In the genomic region with DNA sequence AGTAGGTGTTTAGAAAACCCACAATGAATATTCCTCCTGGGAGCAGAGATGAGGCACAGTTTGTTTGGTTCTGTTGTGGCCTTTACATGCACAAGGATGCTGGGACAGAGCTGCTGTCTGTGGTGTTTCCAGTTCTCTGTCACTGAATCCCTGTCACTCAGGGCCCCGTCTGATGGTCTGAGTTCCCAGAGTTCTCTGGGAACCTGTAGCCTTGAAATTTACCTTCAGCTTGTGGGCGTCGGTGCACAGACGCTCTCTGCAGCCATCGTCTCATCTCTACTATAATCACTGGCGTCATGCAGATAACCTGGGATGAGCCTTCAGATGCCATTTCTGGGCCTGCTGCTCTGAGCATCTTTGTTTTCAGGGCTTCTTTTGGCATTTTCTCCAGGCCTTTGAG, we compare ENCODE assay signal across 25 cellular contexts.
"Had no signal": no experiment of that assay in that cellular context is flagged by ENCODE, and none has a peak within 500 bp of the region (broad histone marks: within the 10 kb centered on the region; RNA-seq: fewer than 3 reads in every experiment).

No MANE protein-coding gene starts in this region.

- H3K4me1 ChIP-seq: colonic mucosa, gastrocnemius medialis, lower lobe of right lung, psoas muscle, right lobe of liver had no signal

- FAIRE-seq: endometrium, islet of Langerhans had no signal

- H3K27ac ChIP-seq: colonic mucosa, gastrocnemius medialis, heart right ventricle, lower lobe of right lung, psoas muscle, right lobe of liver, testis, tibial nerve had no signal

- H3K4me1 Mint-ChIP-seq: nephron; stimulated activated naive CD8-positive, alpha-beta T cell treated with anti-CD3 and anti-CD28 coated beads, Interleukin-15, amount 100 ng/mL, for 72 hours had no signal

- H3K9me3 Mint-ChIP-seq: stimulated activated naive CD8-positive, alpha-beta T cell treated with anti-CD3 and anti-CD28 coated beads, Interleukin-15, amount 100 ng/mL, for 72 hours had no signal

- H3K27ac Mint-ChIP-seq: nephron had no signal

- H3K4me3 Mint-ChIP-seq: naive B cell; nephron; stimulated activated naive B cell treated with anti-CD40 and anti-IgM and Interleukin-4, amounts not matched to agents 10 μg/mL and 1 μg/mL and 100 μg/mL, for 72 hours; stimulated activated naive CD8-positive, alpha-beta T cell treated with anti-CD3 and anti-CD28 coated beads, Interleukin-15, amount 100 ng/mL, for 72 hours had no signal

- ATAC-seq: esophagus mucosa; gastrocnemius medialis; heart right ventricle; left lobe of liver; lower lobe of right lung; psoas muscle; right lobe of liver; stimulated activated naive B cell treated with anti-CD40 and anti-IgM and Interleukin-4, amounts not matched to agents 10 μg/mL and 1 μg/mL and 100 μg/mL, for 72 hours; stimulated activated naive CD8-positive, alpha-beta T cell treated with anti-CD3 and anti-CD28 coated beads, Interleukin-15, amount 100 ng/mL, for 72 hours had no signal

- H3K4me3 ChIP-seq: colonic mucosa, gastrocnemius medialis, heart right ventricle, lower lobe of right lung, psoas muscle, right lobe of liver, spleen, testis, tibial nerve had no signal

- H3K36me3 ChIP-seq: colonic mucosa, gastrocnemius medialis, lower lobe of right lung, right lobe of liver had no signal

- H3K27me3 Mint-ChIP-seq: naive B cell; stimulated activated naive B cell treated with anti-CD40 and anti-IgM and Interleukin-4, amounts not matched to agents 10 μg/mL and 1 μg/mL and 100 μg/mL, for 72 hours had no signal

- DNase-seq: effector CD8-positive, alpha-beta T cell; gastrocnemius medialis; heart right ventricle; hypothalamus; lower lobe of right lung; mesenchymal stem cell; naive B cell; occipital lobe; psoas muscle; retina; right lobe of liver; spleen; stimulated activated CD4-positive, alpha-beta T cell treated with anti-CD3 and anti-CD28 coated beads, Interleukin-15, amount 100 ng/mL, for 24 hours; stimulated activated CD4-positive, alpha-beta T cell treated with anti-CD3 and anti-CD28 coated beads, Interleukin-1b, Interleukin-23, amount 100 ng/mL, for 48 hours; stimulated activated CD4-positive, alpha-beta T cell treated with anti-CD3 and anti-CD28 coated beads, Interleukin-4, amount 100 ng/mL, for 24 hours; stimulated activated naive B cell treated with anti-CD40 and anti-IgM and Interleukin-4, amounts not matched to agents 10 μg/mL and 1 μg/mL and 100 μg/mL, for 72 hours; stimulated activated naive CD8-positive, alpha-beta T cell treated with anti-CD3 and anti-CD28 coated beads, Interleukin-15, amount 100 ng/mL, for 72 hours; testis had no signal

- H3K27me3 ChIP-seq: colonic mucosa, gastrocnemius medialis, right lobe of liver, spleen, testis, tibial nerve had no signal

- H3K9me3 ChIP-seq: colonic mucosa, gastrocnemius medialis, lower lobe of right lung, psoas muscle, right lobe of liver, testis, tibial nerve had no signal
